ENCODE assay signal across 1 cellular context in the genomic region with DNA sequence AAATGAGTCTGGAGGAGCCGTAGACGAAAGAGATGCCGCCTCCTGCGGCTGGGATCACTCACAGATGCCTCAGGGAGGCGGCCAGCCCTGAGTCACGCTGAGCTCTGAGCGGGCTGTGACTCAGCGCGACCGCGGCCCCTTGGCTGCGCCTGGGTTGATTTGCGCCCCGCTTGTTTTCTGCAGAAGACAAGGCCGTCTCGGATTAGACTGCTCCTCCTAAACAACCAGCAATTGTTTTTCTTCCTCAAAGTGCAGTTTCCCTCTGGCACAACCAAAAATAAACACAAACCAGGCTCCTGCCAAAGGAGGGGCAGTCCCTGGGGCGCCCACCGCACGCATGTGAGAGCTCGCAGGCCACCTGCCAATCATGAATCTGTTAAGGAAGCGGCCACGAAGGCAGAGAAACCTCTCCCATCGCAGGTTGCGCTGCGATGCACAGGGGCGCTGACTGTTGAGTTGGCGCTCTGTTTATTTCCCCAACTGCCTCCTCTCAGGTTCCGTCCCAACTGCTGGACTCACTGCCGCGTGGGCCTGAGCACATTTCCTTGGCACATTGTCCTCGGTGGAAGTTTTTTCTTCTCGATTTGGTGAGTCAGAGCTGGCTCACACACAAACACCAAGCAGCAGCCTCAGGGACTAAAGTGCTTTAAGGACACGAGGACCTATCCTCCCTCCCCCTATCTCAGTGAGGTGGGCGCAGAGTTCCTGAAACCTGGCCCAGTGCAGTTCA.
TF ChIP-seq lines count a peak whose summit lies in the region.

No MANE protein-coding gene starts in this region.

TF ChIP-seq in K562, 482 proteins besides CTCF, POLR2A, EP300 and RAD21 (continued from another document and continues in another):
- TF ChIP-seq, protein P1, sequence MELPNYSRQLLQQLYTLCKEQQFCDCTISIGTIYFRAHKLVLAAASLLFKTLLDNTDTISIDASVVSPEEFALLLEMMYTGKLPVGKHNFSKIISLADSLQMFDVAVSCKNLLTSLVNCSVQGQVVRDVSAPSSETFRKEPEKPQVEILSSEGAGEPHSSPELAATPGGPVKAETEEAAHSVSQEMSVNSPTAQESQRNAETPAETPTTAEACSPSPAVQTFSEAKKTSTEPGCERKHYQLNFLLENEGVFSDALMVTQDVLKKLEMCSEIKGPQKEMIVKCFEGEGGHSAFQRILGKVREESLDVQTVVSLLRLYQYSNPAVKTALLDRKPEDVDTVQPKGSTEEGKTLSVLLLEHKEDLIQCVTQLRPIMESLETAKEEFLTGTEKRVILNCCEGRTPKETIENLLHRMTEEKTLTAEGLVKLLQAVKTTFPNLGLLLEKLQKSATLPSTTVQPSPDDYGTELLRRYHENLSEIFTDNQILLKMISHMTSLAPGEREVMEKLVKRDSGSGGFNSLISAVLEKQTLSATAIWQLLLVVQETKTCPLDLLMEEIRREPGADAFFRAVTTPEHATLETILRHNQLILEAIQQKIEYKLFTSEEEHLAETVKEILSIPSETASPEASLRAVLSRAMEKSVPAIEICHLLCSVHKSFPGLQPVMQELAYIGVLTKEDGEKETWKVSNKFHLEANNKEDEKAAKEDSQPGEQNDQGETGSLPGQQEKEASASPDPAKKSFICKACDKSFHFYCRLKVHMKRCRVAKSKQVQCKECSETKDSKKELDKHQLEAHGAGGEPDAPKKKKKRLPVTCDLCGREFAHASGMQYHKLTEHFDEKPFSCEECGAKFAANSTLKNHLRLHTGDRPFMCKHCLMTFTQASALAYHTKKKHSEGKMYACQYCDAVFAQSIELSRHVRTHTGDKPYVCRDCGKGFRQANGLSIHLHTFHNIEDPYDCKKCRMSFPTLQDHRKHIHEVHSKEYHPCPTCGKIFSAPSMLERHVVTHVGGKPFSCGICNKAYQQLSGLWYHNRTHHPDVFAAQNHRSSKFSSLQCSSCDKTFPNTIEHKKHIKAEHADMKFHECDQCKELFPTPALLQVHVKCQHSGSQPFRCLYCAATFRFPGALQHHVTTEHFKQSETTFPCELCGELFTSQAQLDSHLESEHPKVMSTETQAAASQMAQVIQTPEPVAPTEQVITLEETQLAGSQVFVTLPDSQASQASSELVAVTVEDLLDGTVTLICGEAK (IDR thresholded peaks at IDR 0.05), result no peak
- TF ChIP-seq, protein P1 (CRISPR knock-in tag; IDR thresholded peaks at IDR 0.05), result peak; percentile 39; the same call in 1 of the 2 replicates
- TF ChIP-seq ZNF589 (CRISPR knock-in tag; IDR thresholded peaks at IDR 0.05; ENCODE audit: low read depth), result peak; percentile 93
- TF ChIP-seq, protein P2, sequence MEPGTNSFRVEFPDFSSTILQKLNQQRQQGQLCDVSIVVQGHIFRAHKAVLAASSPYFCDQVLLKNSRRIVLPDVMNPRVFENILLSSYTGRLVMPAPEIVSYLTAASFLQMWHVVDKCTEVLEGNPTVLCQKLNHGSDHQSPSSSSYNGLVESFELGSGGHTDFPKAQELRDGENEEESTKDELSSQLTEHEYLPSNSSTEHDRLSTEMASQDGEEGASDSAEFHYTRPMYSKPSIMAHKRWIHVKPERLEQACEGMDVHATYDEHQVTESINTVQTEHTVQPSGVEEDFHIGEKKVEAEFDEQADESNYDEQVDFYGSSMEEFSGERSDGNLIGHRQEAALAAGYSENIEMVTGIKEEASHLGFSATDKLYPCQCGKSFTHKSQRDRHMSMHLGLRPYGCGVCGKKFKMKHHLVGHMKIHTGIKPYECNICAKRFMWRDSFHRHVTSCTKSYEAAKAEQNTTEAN (CRISPR knock-in tag; IDR thresholded peaks at IDR 0.05), result no peak
- TF ChIP-seq POLR2G (IDR thresholded peaks at IDR 0.05; ENCODE audit: low read depth, low read length), result peak; percentile 88
- peak; percentile 45; the same call in 1 of the 2 replicates for TF ChIP-seq NFATC3 (IDR thresholded peaks at IDR 0.05)
- TF ChIP-seq NR2C1 (IDR thresholded peaks at IDR 0.05), result no peak
- peak; percentile 9 for TF ChIP-seq NR2C1 (tag; IDR thresholded peaks at IDR 0.05)
- peak; percentile 65 for TF ChIP-seq HDAC8 (tag; IDR thresholded peaks at IDR 0.05)
- TF ChIP-seq, protein P3, sequence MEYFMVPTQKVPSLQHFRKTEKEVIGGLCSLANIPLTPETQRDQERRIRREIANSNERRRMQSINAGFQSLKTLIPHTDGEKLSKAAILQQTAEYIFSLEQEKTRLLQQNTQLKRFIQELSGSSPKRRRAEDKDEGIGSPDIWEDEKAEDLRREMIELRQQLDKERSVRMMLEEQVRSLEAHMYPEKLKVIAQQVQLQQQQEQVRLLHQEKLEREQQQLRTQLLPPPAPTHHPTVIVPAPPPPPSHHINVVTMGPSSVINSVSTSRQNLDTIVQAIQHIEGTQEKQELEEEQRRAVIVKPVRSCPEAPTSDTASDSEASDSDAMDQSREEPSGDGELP (CRISPR knock-in tag; IDR thresholded peaks at IDR 0.05; ENCODE audit: borderline replicate concordance), result peak; percentile 87
- peak; percentile 78 for TF ChIP-seq JUNB (CRISPR knock-in tag; conservative IDR thresholded peaks at IDR 0.05)
- TF ChIP-seq ARNT (IDR thresholded peaks at IDR 0.05), result peak; percentile 43 to 71; a peak in 1 of 4 replicates
- TF ChIP-seq PYGO2 (tag; IDR thresholded peaks at IDR 0.05), result 0 out of 2 replicates have a peak, but pooled peaks have one; percentile 55
- no peak for TF ChIP-seq RBM17 (IDR thresholded peaks at IDR 0.05; ENCODE audit: borderline replicate concordance, low read depth, low read length)
- TF ChIP-seq CSDE1 (IDR thresholded peaks at IDR 0.05), result no peak
- TF ChIP-seq NR4A1 (CRISPR knock-in tag; IDR thresholded peaks at IDR 0.05), result 0 out of 2 replicates have a peak, but pooled peaks have one; percentile 10
- no peak; the same call in none of the 2 replicates for TF ChIP-seq NR4A1 (tag; IDR thresholded peaks at IDR 0.05)
- TF ChIP-seq TRIM24 (IDR thresholded peaks at IDR 0.05), result peak; percentile 76 to 94
- TF ChIP-seq RBM15 (IDR thresholded peaks at IDR 0.05; ENCODE audit: insufficient read depth, low read length), result no peak
- TF ChIP-seq ZC3H4 (CRISPR knock-in tag; IDR thresholded peaks at IDR 0.05; ENCODE audit: borderline replicate concordance), result no peak
- TF ChIP-seq MAFK (IDR thresholded peaks at IDR 0.05; ENCODE audit: low read length), result peak; percentile 92
- TF ChIP-seq MTA3 (IDR thresholded peaks at IDR 0.05; ENCODE audit: borderline replicate concordance), result peak; percentile 89
- TF ChIP-seq ZNF175 (CRISPR knock-in tag; IDR thresholded peaks at IDR 0.05; ENCODE audit: low read depth), result peak; percentile 82
- TF ChIP-seq SREBF1 (IDR thresholded peaks at IDR 0.05; ENCODE audit: borderline replicate concordance, low read depth, low read length), result no peak
- peak; percentile 93 for TF ChIP-seq MAFG (tag; conservative IDR thresholded peaks at IDR 0.05)
- peak; percentile 80 for TF ChIP-seq ZNF263 (CRISPR knock-in tag; IDR thresholded peaks at IDR 0.05; ENCODE audit: borderline replicate concordance)
- peak; percentile 48 for TF ChIP-seq HNRNPLL (IDR thresholded peaks at IDR 0.05; ENCODE audit: low read depth, low read length, poor library complexity, severe bottlenecking)
- TF ChIP-seq, protein P4, sequence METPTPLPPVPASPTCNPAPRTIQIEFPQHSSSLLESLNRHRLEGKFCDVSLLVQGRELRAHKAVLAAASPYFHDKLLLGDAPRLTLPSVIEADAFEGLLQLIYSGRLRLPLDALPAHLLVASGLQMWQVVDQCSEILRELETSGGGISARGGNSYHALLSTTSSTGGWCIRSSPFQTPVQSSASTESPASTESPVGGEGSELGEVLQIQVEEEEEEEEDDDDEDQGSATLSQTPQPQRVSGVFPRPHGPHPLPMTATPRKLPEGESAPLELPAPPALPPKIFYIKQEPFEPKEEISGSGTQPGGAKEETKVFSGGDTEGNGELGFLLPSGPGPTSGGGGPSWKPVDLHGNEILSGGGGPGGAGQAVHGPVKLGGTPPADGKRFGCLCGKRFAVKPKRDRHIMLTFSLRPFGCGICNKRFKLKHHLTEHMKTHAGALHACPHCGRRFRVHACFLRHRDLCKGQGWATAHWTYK (CRISPR knock-in tag; IDR thresholded peaks at IDR 0.05), result peak; percentile 14; the same call in 1 of the 2 replicates
- TF ChIP-seq LEF1 (IDR thresholded peaks at IDR 0.05), result peak; percentile 84
- peak; percentile 2; the same call in 1 of the 2 replicates for TF ChIP-seq CC2D1A (IDR thresholded peaks at IDR 0.05)
- TF ChIP-seq, protein P5, sequence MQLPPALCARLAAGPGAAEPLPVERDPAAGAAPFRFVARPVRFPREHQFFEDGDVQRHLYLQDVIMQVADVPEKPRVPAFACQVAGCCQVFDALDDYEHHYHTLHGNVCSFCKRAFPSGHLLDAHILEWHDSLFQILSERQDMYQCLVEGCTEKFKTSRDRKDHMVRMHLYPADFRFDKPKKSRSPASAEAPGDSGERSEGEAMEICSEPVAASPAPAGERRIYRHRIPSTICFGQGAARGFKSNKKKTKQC (CRISPR knock-in tag; IDR thresholded peaks at IDR 0.05), result peak; percentile 81; the same call in 1 of the 2 replicates
- no peak for TF ChIP-seq CCAR2 (IDR thresholded peaks at IDR 0.05; ENCODE audit: low read depth, low read length)
- TF ChIP-seq ETV5 (CRISPR knock-in tag; IDR thresholded peaks at IDR 0.05; ENCODE audit: low read depth), result peak; percentile 82
- TF ChIP-seq EHMT2 (IDR thresholded peaks at IDR 0.05), result no peak
- no peak for TF ChIP-seq ZFP36 (IDR thresholded peaks at IDR 0.05; ENCODE audit: low read depth, low read length, partially characterized antibody)
- 0 out of 2 replicates have a peak, but pooled peaks have one; percentile 67 for TF ChIP-seq SRSF3 (IDR thresholded peaks at IDR 0.05; ENCODE audit: insufficient read depth, low read length)
- no peak for TF ChIP-seq ATF1 (CRISPR knock-in tag; IDR thresholded peaks at IDR 0.05)
- peak; percentile 80 for TF ChIP-seq ATF1 (tag; IDR thresholded peaks at IDR 0.05)
- TF ChIP-seq, protein P6, sequence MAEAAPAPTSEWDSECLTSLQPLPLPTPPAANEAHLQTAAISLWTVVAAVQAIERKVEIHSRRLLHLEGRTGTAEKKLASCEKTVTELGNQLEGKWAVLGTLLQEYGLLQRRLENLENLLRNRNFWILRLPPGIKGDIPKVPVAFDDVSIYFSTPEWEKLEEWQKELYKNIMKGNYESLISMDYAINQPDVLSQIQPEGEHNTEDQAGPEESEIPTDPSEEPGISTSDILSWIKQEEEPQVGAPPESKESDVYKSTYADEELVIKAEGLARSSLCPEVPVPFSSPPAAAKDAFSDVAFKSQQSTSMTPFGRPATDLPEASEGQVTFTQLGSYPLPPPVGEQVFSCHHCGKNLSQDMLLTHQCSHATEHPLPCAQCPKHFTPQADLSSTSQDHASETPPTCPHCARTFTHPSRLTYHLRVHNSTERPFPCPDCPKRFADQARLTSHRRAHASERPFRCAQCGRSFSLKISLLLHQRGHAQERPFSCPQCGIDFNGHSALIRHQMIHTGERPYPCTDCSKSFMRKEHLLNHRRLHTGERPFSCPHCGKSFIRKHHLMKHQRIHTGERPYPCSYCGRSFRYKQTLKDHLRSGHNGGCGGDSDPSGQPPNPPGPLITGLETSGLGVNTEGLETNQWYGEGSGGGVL (CRISPR knock-in tag; IDR thresholded peaks at IDR 0.05), result no peak
- TF ChIP-seq HDAC1 (IDR thresholded peaks at IDR 0.05), result no peak
- TF ChIP-seq RUNX1 (IDR thresholded peaks at IDR 0.05; ENCODE audit: low read depth), result 0 out of 2 replicates have a peak, but pooled peaks have one; percentile 17
- no peak for TF ChIP-seq SNIP1 (IDR thresholded peaks at IDR 0.05; ENCODE audit: low read depth)
- TF ChIP-seq, protein P7, sequence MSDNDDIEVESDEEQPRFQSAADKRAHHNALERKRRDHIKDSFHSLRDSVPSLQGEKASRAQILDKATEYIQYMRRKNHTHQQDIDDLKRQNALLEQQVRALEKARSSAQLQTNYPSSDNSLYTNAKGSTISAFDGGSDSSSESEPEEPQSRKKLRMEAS (CRISPR knock-in tag; IDR thresholded peaks at IDR 0.05), result peak; percentile 96
- peak; percentile 39; the same call in 1 of the 2 replicates for TF ChIP-seq PML (IDR thresholded peaks at IDR 0.05; ENCODE audit: low read length)
- peak; percentile 93 for TF ChIP-seq SMARCC2 (IDR thresholded peaks at IDR 0.05; ENCODE audit: low read depth)
- TF ChIP-seq SNRNP70 (optimal IDR thresholded peaks at IDR 0.05; ENCODE audit: low read depth, low read length), result no peak
- TF ChIP-seq POLR2AphosphoS5 (IDR thresholded peaks at IDR 0.05; ENCODE audit: control insufficient read depth, insufficient read depth, low read depth, low read length), result peak; percentile 57; the same call in 1 of the 2 replicates
- peak in 1 of 3 experiments; percentile 40 for TF ChIP-seq YY1 (IDR thresholded peaks at IDR 0.05; ENCODE audit: borderline replicate concordance in 1 of 3, control insufficient read depth in 1 of 3, extremely low read depth in 1 of 3, insufficient read depth in 3 of 3, insufficient read length in 1 of 3, insufficient replicate concordance in 2 of 3, low read depth in 1 of 3, low read length in 2 of 3)
- peak; percentile 51; the same call in 1 of the 2 replicates for TF ChIP-seq LCOR (CRISPR knock-in tag; IDR thresholded peaks at IDR 0.05)
- peak; percentile 85 for TF ChIP-seq ZNF12 (CRISPR knock-in tag; IDR thresholded peaks at IDR 0.05)
- peak; percentile 37; the same call in 1 of the 2 replicates for TF ChIP-seq ZNF431 (CRISPR knock-in tag; IDR thresholded peaks at IDR 0.05)
- TF ChIP-seq NBN (IDR thresholded peaks at IDR 0.05; ENCODE audit: low read depth), result peak; percentile 79
- TF ChIP-seq ZBTB7A (IDR thresholded peaks at IDR 0.05; ENCODE audit: borderline replicate concordance, control insufficient read depth, low read depth, low read length), result peak; percentile 83; the same call in 1 of the 2 replicates
- TF ChIP-seq HIVEP1 (CRISPR knock-in tag; IDR thresholded peaks at IDR 0.05), result no peak
- TF ChIP-seq RBM22 (IDR thresholded peaks at IDR 0.05; ENCODE audit: low read depth, low read length, poor library complexity, severe bottlenecking), result no peak
